20 cellular contexts compared by ENCODE assay signal in genomic region chr19:4268816-4269430, GRCh38. TPM values are rescaled to one million over a fixed set of nuclear protein-coding genes. Genes with fewer than 3 reads are reported as not detected.
DNase-seq lines count a peak whose midpoint lies in the region; ATAC-seq and TF ChIP-seq lines count a peak whose summit lies in the region.
"Had no signal": no experiment of that assay in that cellular context is flagged by ENCODE, and none has a peak within 500 bp of the region (broad histone marks: within the 10 kb centered on the region; RNA-seq: fewer than 3 reads in every experiment).

No MANE protein-coding gene starts in this region.

- intact Hi-C loops in right cardiac atrium (cut with DNase I): loop anchor here in 3 of 4 donors (5.0 kb wide), 2 partner anchors 83 to 133 kb away; partner anchors contain the start of genes CHAF1A (in 1 of the 3) and SH3GL1 (in 1 of the 3)
- intact Hi-C loops in right lobe of liver (cut with DNase I): loop anchor here in 1 of 2 donors (5.0 to 10.0 kb wide), 2 partner anchors 93 to 226 kb away; no protein-coding TSS in a partner anchor

- no peak for DNase-seq in right cardiac atrium
- DNase-seq in right atrium auricular region (ENCODE audit: low spot score): no peak
- no peak for DNase-seq in brain microvascular endothelial cell
- no peak for DNase-seq in right lobe of liver
- DNase-seq in AG08396 (ENCODE audit: low spot score): no peak
- DNase-seq in activated CD4-positive, alpha-beta T cell treated with anti-CD3 and anti-CD28 coated beads for 1 hour: no peak
- DNase-seq in occipital lobe (lab: John Stamatoyannopoulos, UW): no peak
- DNase-seq: ACHN; CD8-positive, alpha-beta memory T cell; DND-41; GF-D8; GM23248; NCI-H1105; NCI-H187; NCI-H446 treated with DMSO at 0.1 percent for 48 hours; NCI-H748 treated with DMSO at 0.1 percent for 48 hours; SHP77 had no signal

- H3K36me3 ChIP-seq in right atrium auricular region (peaks cover 20% of the 10 kb centered on the region), brain microvascular endothelial cell (replicated peaks) (peaks cover 15% of the 10 kb centered on the region), right lobe of liver (peaks cover 0 to 25% (median 2%) of the 10 kb centered on the region in 4 donors)

- H3K4me1 ChIP-seq in right cardiac atrium (ENCODE audit: control insufficient read depth, insufficient read depth, low read length): no peaks in the 10 kb centered on the region
- H3K4me1 ChIP-seq in right atrium auricular region: peaks cover 0 to 3% of the 10 kb centered on the region in 2 donors
- H3K4me1 ChIP-seq in right lobe of liver: peaks cover 0 to 21% (median 8%) of the 10 kb centered on the region in 4 donors

- ATAC-seq in right cardiac atrium: peak; percentile 7 to 10
- peak; percentile 19 to 46 (median 36) for ATAC-seq in right lobe of liver
- ATAC-seq: Panc1 had no signal

- peak in 1 of 2 donors; percentile 19 for TF ChIP-seq CTCF in right atrium auricular region (IDR thresholded peaks at IDR 0.05)
- peak; percentile 9 for TF ChIP-seq CTCF in brain microvascular endothelial cell (IDR thresholded peaks at IDR 0.05; ENCODE audit: low read depth, low read length, missing control alignments)
- peak; percentile 10 to 42 (median 24) for TF ChIP-seq CTCF in right lobe of liver (IDR thresholded peaks at IDR 0.05)

- H3K4me3 ChIP-seq in right cardiac atrium (ENCODE audit: low read length): no peak overlapping the region
- H3K4me3 ChIP-seq in right atrium auricular region: no peak overlapping the region
- no peak overlapping the region for H3K4me3 ChIP-seq in brain microvascular endothelial cell (ENCODE audit: low read depth, low read length)
- H3K4me3 ChIP-seq in right lobe of liver: no peak overlapping the region
- H3K4me3 ChIP-seq: GM23248 had no signal

- H3K27me3 ChIP-seq in right cardiac atrium (ENCODE audit: control insufficient read depth, insufficient read depth) (no peaks in the 10 kb centered on the region), right atrium auricular region (no peaks in the 10 kb centered on the region), brain microvascular endothelial cell (replicated peaks) (no peaks in the 10 kb centered on the region), right lobe of liver (no peaks in the 10 kb centered on the region)

- no peak for TF ChIP-seq POLR2A in right lobe of liver (IDR thresholded peaks at IDR 0.05)

- in situ Hi-C loops in brain microvascular endothelial cell (cut with HindIII; ENCODE audit: low pct_ligation_motif_present, low sequenced_read_pairs): no loop called here

- H3K9me3 ChIP-seq in right cardiac atrium (ENCODE audit: control insufficient read depth, low read length) (no peaks in the 10 kb centered on the region), right atrium auricular region (no peaks in the 10 kb centered on the region), right lobe of liver (no peaks in the 10 kb centered on the region)

- H3K27ac ChIP-seq in right cardiac atrium (ENCODE audit: low read length) (no peak overlapping the region), right atrium auricular region (peak overlapping the region in 1 of 2 donors; percentile 54), brain microvascular endothelial cell (no peak overlapping the region), right lobe of liver (peak overlapping the region; percentile 66 to 94 (median 69))
- H3K27ac ChIP-seq: GM23248 had no signal

- WGBS in right cardiac atrium: 87% methylated on average over 13 of the region's 13 CpGs
- WGBS in right lobe of liver (ENCODE audit: insufficient coverage, low coverage, low lambda C conversion rate, missing lambda C conversion rate): 4% methylated on average over 3 of the region's 13 CpGs

RNA-seq across cellular contexts. Expression of gene SHD, which starts 10.1 kb away (rescaled TPM):
- total RNA-seq in right cardiac atrium (10 to 100 TPM; 30.5 to 75.1 (median 54.7) TPM), right atrium auricular region (10 to 100 TPM; 24.2 to 24.6 TPM), right lobe of liver (1 to 10 TPM; 1.7 to 9.7 (median 6.4) TPM), occipital lobe (0.94 TPM)
- polyA plus RNA-seq in right cardiac atrium: 23.9 TPM
- total RNA-seq: CD8-positive, alpha-beta memory T cell; GM23248; HT1080 had no signal
- polyA plus RNA-seq: BJ; CD8-positive, alpha-beta memory T cell; GM23248 had no signal

RNA-seq across cellular contexts. Expression of gene YJU2, which starts 22.0 kb away (rescaled TPM):
- total RNA-seq in right cardiac atrium (10 to 100 TPM in 2 of 4 donors, 1 to 10 TPM in 2; 9.7 to 12.4 (median 10.9) TPM), right atrium auricular region (10 to 100 TPM in 1 of 2 donors, 1 to 10 TPM in 1; 9.1 to 17.6 TPM), right lobe of liver (10 to 100 TPM in 1 of 6 experiments, 1 to 10 TPM in 5; 6.4 to 14.1 (median 8.9) TPM), occipital lobe (16.2 TPM)
- 17.7 TPM for polyA plus RNA-seq in right cardiac atrium

RNA-seq across cellular contexts. Expression of gene TMIGD2, which starts 33.3 kb away (rescaled TPM):
- total RNA-seq in right cardiac atrium (not detected), right atrium auricular region (under 1 TPM in 1 of 2 donors, not detected in 1; 0.28 TPM), right lobe of liver (under 1 TPM in 2 of 6 experiments, not detected in 4; 0.24 to 0.32 TPM), occipital lobe (2.7 TPM)
- 0.25 TPM for polyA plus RNA-seq in right cardiac atrium
- total RNA-seq: GM23248, HT1080 had no signal
- polyA plus RNA-seq: BJ, GM23248 had no signal

RNA-seq across cellular contexts. Expression of gene FSD1, which starts 35.5 kb away (rescaled TPM):
- total RNA-seq in right cardiac atrium (not detected), right atrium auricular region (not detected), right lobe of liver (1 to 10 TPM in 1 of 6 experiments, under 1 TPM in 3, not detected in 2; 0.19 to 2.2 (median 0.52) TPM), occipital lobe (28.4 TPM)
- polyA plus RNA-seq in right cardiac atrium: not detected

RNA-seq across cellular contexts. Expression of gene EBI3, which starts 39.6 kb away (rescaled TPM):
- total RNA-seq in right cardiac atrium: 1 to 10 TPM; 1.8 to 2.3 (median 2.1) TPM
- polyA plus RNA-seq in right cardiac atrium: 0.70 TPM
- 1 to 10 TPM; 1.7 to 2.6 TPM for total RNA-seq in right atrium auricular region
- total RNA-seq in right lobe of liver: 1 to 10 TPM in 5 of 6 experiments, under 1 TPM in 1; 0.73 to 4.1 (median 2.0) TPM
- 0.47 TPM for total RNA-seq in occipital lobe
- total RNA-seq: GM23248 had no signal
- polyA plus RNA-seq: CD8-positive, alpha-beta memory T cell had no signal

Comparison
In these comparisons a context has a peak if more than half of its experiments do, and no peak if none do; other contexts are left out.
1. H3K27ac ChIP-seq: peak in right lobe of liver (3 of 3); none in right cardiac atrium (single experiment) and brain microvascular endothelial cell (single experiment).